1 cellular context compared by ENCODE assay signal in the genomic region with DNA sequence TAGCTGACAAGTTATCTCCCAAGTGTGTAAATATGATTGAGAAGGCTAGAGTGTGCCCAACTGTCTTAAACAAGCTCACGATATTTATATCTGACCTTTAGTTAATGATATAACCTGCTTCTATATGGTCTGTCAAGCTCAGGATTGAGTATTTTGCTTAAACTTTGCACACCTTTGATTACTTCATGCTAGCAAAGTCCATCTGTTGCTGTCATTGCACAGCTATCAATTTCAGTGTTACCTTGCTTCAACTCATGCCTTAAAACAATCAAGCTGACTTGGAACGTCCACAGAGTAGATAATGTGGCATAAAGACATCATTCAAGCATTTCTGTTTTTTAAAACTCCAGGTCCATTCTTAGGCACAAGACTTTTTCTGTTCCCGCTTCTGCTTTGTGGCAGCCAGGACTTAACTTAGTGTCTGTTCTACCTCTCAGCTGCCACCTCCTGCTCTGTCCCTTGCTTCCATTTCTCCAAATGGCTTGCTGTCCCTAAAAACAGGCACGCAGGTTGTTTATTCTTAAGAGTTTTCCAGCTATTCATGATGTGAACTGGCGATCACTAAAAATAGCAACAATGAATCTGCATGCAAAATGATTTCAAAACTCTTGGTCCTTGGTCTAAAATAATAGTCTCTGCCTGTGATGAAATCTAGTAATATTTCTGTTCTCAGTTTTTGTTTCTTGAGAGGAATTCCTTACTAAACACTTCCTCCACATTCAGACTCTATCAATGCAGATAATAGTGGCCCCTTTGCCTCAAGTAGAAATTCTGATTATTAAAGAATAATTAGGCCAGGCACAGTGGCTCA.
TF ChIP-seq lines count a peak whose summit lies in the region.

No MANE protein-coding gene starts in this region.

TF ChIP-seq in H1, 55 proteins besides CTCF, POLR2A, EP300 and RAD21:
- no peak for TF ChIP-seq FOSL1 (IDR thresholded peaks at IDR 0.05; ENCODE audit: insufficient read depth, low read depth, low read length)
- no peak for TF ChIP-seq KDM1A (IDR thresholded peaks at IDR 0.05; ENCODE audit: borderline replicate concordance, low read length)
- TF ChIP-seq, protein P1, sequence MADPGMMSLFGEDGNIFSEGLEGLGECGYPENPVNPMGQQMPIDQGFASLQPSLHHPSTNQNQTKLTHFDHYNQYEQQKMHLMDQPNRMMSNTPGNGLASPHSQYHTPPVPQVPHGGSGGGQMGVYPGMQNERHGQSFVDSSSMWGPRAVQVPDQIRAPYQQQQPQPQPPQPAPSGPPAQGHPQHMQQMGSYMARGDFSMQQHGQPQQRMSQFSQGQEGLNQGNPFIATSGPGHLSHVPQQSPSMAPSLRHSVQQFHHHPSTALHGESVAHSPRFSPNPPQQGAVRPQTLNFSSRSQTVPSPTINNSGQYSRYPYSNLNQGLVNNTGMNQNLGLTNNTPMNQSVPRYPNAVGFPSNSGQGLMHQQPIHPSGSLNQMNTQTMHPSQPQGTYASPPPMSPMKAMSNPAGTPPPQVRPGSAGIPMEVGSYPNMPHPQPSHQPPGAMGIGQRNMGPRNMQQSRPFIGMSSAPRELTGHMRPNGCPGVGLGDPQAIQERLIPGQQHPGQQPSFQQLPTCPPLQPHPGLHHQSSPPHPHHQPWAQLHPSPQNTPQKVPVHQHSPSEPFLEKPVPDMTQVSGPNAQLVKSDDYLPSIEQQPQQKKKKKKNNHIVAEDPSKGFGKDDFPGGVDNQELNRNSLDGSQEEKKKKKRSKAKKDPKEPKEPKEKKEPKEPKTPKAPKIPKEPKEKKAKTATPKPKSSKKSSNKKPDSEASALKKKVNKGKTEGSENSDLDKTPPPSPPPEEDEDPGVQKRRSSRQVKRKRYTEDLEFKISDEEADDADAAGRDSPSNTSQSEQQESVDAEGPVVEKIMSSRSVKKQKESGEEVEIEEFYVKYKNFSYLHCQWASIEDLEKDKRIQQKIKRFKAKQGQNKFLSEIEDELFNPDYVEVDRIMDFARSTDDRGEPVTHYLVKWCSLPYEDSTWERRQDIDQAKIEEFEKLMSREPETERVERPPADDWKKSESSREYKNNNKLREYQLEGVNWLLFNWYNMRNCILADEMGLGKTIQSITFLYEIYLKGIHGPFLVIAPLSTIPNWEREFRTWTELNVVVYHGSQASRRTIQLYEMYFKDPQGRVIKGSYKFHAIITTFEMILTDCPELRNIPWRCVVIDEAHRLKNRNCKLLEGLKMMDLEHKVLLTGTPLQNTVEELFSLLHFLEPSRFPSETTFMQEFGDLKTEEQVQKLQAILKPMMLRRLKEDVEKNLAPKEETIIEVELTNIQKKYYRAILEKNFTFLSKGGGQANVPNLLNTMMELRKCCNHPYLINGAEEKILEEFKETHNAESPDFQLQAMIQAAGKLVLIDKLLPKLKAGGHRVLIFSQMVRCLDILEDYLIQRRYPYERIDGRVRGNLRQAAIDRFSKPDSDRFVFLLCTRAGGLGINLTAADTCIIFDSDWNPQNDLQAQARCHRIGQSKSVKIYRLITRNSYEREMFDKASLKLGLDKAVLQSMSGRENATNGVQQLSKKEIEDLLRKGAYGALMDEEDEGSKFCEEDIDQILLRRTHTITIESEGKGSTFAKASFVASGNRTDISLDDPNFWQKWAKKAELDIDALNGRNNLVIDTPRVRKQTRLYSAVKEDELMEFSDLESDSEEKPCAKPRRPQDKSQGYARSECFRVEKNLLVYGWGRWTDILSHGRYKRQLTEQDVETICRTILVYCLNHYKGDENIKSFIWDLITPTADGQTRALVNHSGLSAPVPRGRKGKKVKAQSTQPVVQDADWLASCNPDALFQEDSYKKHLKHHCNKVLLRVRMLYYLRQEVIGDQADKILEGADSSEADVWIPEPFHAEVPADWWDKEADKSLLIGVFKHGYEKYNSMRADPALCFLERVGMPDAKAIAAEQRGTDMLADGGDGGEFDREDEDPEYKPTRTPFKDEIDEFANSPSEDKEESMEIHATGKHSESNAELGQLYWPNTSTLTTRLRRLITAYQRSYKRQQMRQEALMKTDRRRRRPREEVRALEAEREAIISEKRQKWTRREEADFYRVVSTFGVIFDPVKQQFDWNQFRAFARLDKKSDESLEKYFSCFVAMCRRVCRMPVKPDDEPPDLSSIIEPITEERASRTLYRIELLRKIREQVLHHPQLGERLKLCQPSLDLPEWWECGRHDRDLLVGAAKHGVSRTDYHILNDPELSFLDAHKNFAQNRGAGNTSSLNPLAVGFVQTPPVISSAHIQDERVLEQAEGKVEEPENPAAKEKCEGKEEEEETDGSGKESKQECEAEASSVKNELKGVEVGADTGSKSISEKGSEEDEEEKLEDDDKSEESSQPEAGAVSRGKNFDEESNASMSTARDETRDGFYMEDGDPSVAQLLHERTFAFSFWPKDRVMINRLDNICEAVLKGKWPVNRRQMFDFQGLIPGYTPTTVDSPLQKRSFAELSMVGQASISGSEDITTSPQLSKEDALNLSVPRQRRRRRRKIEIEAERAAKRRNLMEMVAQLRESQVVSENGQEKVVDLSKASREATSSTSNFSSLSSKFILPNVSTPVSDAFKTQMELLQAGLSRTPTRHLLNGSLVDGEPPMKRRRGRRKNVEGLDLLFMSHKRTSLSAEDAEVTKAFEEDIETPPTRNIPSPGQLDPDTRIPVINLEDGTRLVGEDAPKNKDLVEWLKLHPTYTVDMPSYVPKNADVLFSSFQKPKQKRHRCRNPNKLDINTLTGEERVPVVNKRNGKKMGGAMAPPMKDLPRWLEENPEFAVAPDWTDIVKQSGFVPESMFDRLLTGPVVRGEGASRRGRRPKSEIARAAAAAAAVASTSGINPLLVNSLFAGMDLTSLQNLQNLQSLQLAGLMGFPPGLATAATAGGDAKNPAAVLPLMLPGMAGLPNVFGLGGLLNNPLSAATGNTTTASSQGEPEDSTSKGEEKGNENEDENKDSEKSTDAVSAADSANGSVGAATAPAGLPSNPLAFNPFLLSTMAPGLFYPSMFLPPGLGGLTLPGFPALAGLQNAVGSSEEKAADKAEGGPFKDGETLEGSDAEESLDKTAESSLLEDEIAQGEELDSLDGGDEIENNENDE (IDR thresholded peaks at IDR 0.05; ENCODE audit: insufficient replicate concordance, low read length) = no peak
- TF ChIP-seq SUZ12 (IDR thresholded peaks at IDR 0.05; ENCODE audit: low read length) = no peak
- no peak for TF ChIP-seq NANOG (IDR thresholded peaks at IDR 0.05; ENCODE audit: insufficient read depth, low read depth, low read length, poor library complexity, severe bottlenecking)
- no peak for TF ChIP-seq SP4 (IDR thresholded peaks at IDR 0.05; ENCODE audit: low read length)
- TF ChIP-seq CBX8 (IDR thresholded peaks at IDR 0.05; ENCODE audit: borderline replicate concordance, low read depth, low read length) = no peak
- TF ChIP-seq, protein P2, sequence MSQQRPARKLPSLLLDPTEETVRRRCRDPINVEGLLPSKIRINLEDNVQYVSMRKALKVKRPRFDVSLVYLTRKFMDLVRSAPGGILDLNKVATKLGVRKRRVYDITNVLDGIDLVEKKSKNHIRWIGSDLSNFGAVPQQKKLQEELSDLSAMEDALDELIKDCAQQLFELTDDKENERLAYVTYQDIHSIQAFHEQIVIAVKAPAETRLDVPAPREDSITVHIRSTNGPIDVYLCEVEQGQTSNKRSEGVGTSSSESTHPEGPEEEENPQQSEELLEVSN (IDR thresholded peaks at IDR 0.05) = no peak
- no peak for TF ChIP-seq TBP (IDR thresholded peaks at IDR 0.05; ENCODE audit: low read depth, low read length)
- TF ChIP-seq ZNF274 (IDR thresholded peaks at IDR 0.05; ENCODE audit: borderline replicate concordance, extremely low read depth, low read length) = no peak
- no peak for TF ChIP-seq CBX5 (IDR thresholded peaks at IDR 0.05; ENCODE audit: low read depth, low read length)
- no peak for TF ChIP-seq CEBPB (IDR thresholded peaks at IDR 0.05; ENCODE audit: low read depth, low read length)
- no peak for TF ChIP-seq HDAC2 (IDR thresholded peaks at IDR 0.05; ENCODE audit: borderline replicate concordance in 1 of 2, low read depth in 2 of 2, low read length in 2 of 2)
- no peak for TF ChIP-seq CTBP2 (IDR thresholded peaks at IDR 0.05; ENCODE audit: borderline replicate concordance, insufficient read depth, insufficient read length, low read length)
